1 cellular context compared by ENCODE assay signal in genomic region chr16:25106567-25107465, GRCh38.
TF ChIP-seq lines count a peak whose summit lies in the region.

No MANE protein-coding gene starts in this region.

TF ChIP-seq in HepG2, 621 proteins besides CTCF, POLR2A, EP300 and RAD21 (continued from another document and continues in another):
- TF ChIP-seq SNAPC4 (CRISPR knock-in tag; IDR thresholded peaks at IDR 0.05) (peak; percentile 95), MXD1 (CRISPR knock-in tag; IDR thresholded peaks at IDR 0.05) (peak; percentile 93; the same call in 1 of the 2 replicates), NBN (conservative IDR thresholded peaks at IDR 0.05) (no peak), KMT2A (CRISPR knock-in tag; IDR thresholded peaks at IDR 0.05) (peak; percentile 76; the same call in 1 of the 2 replicates), LCORL (IDR thresholded peaks at IDR 0.05) (no peak), LCORL (CRISPR knock-in tag; IDR thresholded peaks at IDR 0.05) (peak; percentile 94), JUN (CRISPR knock-in tag; IDR thresholded peaks at IDR 0.05) (peak; percentile 36), ZNF331 (CRISPR knock-in tag; IDR thresholded peaks at IDR 0.05) (peak; percentile 91), MAFK (conservative IDR thresholded peaks at IDR 0.05 in 1 of 2, IDR thresholded peaks at IDR 0.05 in 1 of 2; ENCODE audit: low read length in 2 of 2) (no peak), ZMYM2 (CRISPR knock-in tag; IDR thresholded peaks at IDR 0.05) (peak; percentile 92), ZNF709 (CRISPR knock-in tag; IDR thresholded peaks at IDR 0.05) (no peak), MYNN (CRISPR knock-in tag; IDR thresholded peaks at IDR 0.05; ENCODE audit: low read depth) (no peak), ZNF18 (CRISPR knock-in tag; IDR thresholded peaks at IDR 0.05; ENCODE audit: insufficient replicate concordance) (peak; percentile 20), NAIF1 (CRISPR knock-in tag; IDR thresholded peaks at IDR 0.05; ENCODE audit: borderline replicate concordance) (no peak), SIX4 (CRISPR knock-in tag; IDR thresholded peaks at IDR 0.05) (no peak), KDM2A (CRISPR knock-in tag; IDR thresholded peaks at IDR 0.05; ENCODE audit: borderline replicate concordance, low read depth) (peak; percentile 99), GMEB2 (CRISPR knock-in tag; IDR thresholded peaks at IDR 0.05; ENCODE audit: low read depth) (no peak), NFYC (CRISPR knock-in tag; IDR thresholded peaks at IDR 0.05) (peak; percentile 72), ZKSCAN5 (CRISPR knock-in tag; IDR thresholded peaks at IDR 0.05) (no peak), ZNF784 (CRISPR knock-in tag; IDR thresholded peaks at IDR 0.05; ENCODE audit: borderline replicate concordance) (peak; percentile 78), CCAR2 (optimal IDR thresholded peaks at IDR 0.05; ENCODE audit: low read depth, low read length) (no peak), ZNF841 (CRISPR knock-in tag; IDR thresholded peaks at IDR 0.05; ENCODE audit: borderline replicate concordance) (no peak), ZNF263 (CRISPR knock-in tag; IDR thresholded peaks at IDR 0.05) (no peak; the same call in 1 of the 2 replicates), TMF1 (CRISPR knock-in tag; IDR thresholded peaks at IDR 0.05; ENCODE audit: low read depth) (no peak), ZNF850 (CRISPR knock-in tag; conservative IDR thresholded peaks at IDR 0.05) (no peak; the same call in 1 of the 2 replicates), RBM39 (IDR thresholded peaks at IDR 0.05; ENCODE audit: low read depth, low read length, poor library complexity, severe bottlenecking) (peak; percentile 85), ZNF343 (CRISPR knock-in tag; IDR thresholded peaks at IDR 0.05) (peak; percentile 96), SNAPC5 (CRISPR knock-in tag; IDR thresholded peaks at IDR 0.05; ENCODE audit: borderline replicate concordance) (peak; percentile 57; the same call in 1 of the 2 replicates), ZNF260 (CRISPR knock-in tag; IDR thresholded peaks at IDR 0.05; ENCODE audit: borderline replicate concordance, low read depth) (0 out of 2 replicates have a peak, but pooled peaks have one; percentile 35), SATB2 (CRISPR knock-in tag; IDR thresholded peaks at IDR 0.05) (no peak), ZNF44 (CRISPR knock-in tag; IDR thresholded peaks at IDR 0.05) (no peak), ZFY (CRISPR knock-in tag; IDR thresholded peaks at IDR 0.05) (peak; percentile 96), WIZ (CRISPR knock-in tag; IDR thresholded peaks at IDR 0.05) (peak; percentile 89; the same call in 1 of the 2 replicates), AKAP8 (CRISPR knock-in tag; IDR thresholded peaks at IDR 0.05) (peak; percentile 65; the same call in 1 of the 2 replicates), GTF3A (CRISPR knock-in tag; conservative IDR thresholded peaks at IDR 0.05) (peak; percentile 85), NCOA5 (CRISPR knock-in tag; IDR thresholded peaks at IDR 0.05) (no peak), LRRFIP1 (CRISPR knock-in tag; conservative IDR thresholded peaks at IDR 0.05) (no peak), SIN3B (IDR thresholded peaks at IDR 0.05; ENCODE audit: low read length) (peak; percentile 87), HBP1 (CRISPR knock-in tag; IDR thresholded peaks at IDR 0.05; ENCODE audit: low read depth) (no peak; the same call in 1 of the 2 replicates), CBFB (CRISPR knock-in tag; IDR thresholded peaks at IDR 0.05) (peak; percentile 81), ZNF256 (CRISPR knock-in tag; conservative IDR thresholded peaks at IDR 0.05) (peak; percentile 49; the same call in 1 of the 2 replicates), PLSCR1 (CRISPR knock-in tag; IDR thresholded peaks at IDR 0.05; ENCODE audit: borderline replicate concordance) (no peak), BORCS8-MEF2B (CRISPR knock-in tag; IDR thresholded peaks at IDR 0.05) (peak; percentile 73; the same call in 1 of the 2 replicates), ZBTB44 (CRISPR knock-in tag; IDR thresholded peaks at IDR 0.05) (peak; percentile 11; the same call in 1 of the 2 replicates), ZNF577 (CRISPR knock-in tag; IDR thresholded peaks at IDR 0.05; ENCODE audit: borderline replicate concordance, low read depth) (no peak), HDAC6 (IDR thresholded peaks at IDR 0.05; ENCODE audit: low read depth, low read length) (no peak), THAP8 (CRISPR knock-in tag; IDR thresholded peaks at IDR 0.05; ENCODE audit: borderline replicate concordance) (peak; percentile 95)
